2 cellular contexts compared by ENCODE assay signal in genomic region chr11:95690100-95690499, GRCh38.
TF ChIP-seq lines count a peak whose summit lies in the region.

No MANE protein-coding gene starts in this region.

TF ChIP-seq in IMR-90, 13 proteins besides CTCF, POLR2A, EP300 and RAD21:
- TF ChIP-seq BHLHE40 (IDR thresholded peaks at IDR 0.05; ENCODE audit: low read depth, low read length) (no peak), CEBPB (IDR thresholded peaks at IDR 0.05; ENCODE audit: low read depth, low read length) (peak; percentile 86)

TF ChIP-seq in H1, 55 proteins besides CTCF, POLR2A, EP300 and RAD21:
- TF ChIP-seq SP4 (IDR thresholded peaks at IDR 0.05; ENCODE audit: low read length) (no peak), CEBPB (IDR thresholded peaks at IDR 0.05; ENCODE audit: low read depth, low read length) (peak; percentile 83)
